9 cellular contexts compared by ENCODE assay signal in genomic region chr1:171817511-171818265, GRCh38. TPM values are rescaled to one million over a fixed set of nuclear protein-coding genes. Genes with fewer than 3 reads are reported as not detected.
DNase-seq lines count a peak whose midpoint lies in the region; ATAC-seq and TF ChIP-seq lines count a peak whose summit lies in the region.
"Had no signal": no experiment of that assay in that cellular context is flagged by ENCODE, and none has a peak within 500 bp of the region (broad histone marks: within the 10 kb centered on the region; RNA-seq: fewer than 3 reads in every experiment).

No MANE protein-coding gene starts in this region.

- no peak overlapping the region for H3K9ac ChIP-seq in trophoblast cell (ENCODE audit: low read length)

- no peak for TF ChIP-seq CTCF in RWPE2 (IDR thresholded peaks at IDR 0.05; ENCODE audit: poor library complexity, severe bottlenecking)

- H4K91ac ChIP-seq in trophoblast cell (ENCODE audit: low read depth, low read length) = peak overlapping the region; percentile 7

- H3K4me3 ChIP-seq in RWPE2 (ENCODE audit: severe bottlenecking) (no peak overlapping the region), trophoblast cell (ENCODE audit: low read depth, low read length) (no peak overlapping the region)
- H3K4me3 ChIP-seq: lung had no signal

- no peak overlapping the region for H3K18ac ChIP-seq in trophoblast cell (ENCODE audit: low read length)

- no peak overlapping the region for H2AFZ ChIP-seq in trophoblast cell (ENCODE audit: insufficient read depth, low read length, poor library complexity)

- peak; percentile 66 for DNase-seq in RWPE2 (ENCODE audit: low spot score)
- DNase-seq in caudate nucleus (lab: John Stamatoyannopoulos, UW) = peak in 19 of 61 donors; percentile 1 to 42 (median 11)
- peak; percentile 46 to 58 for DNase-seq in trophoblast cell
- no peak for DNase-seq in central memory CD4-positive, alpha-beta T cell

- H3K27me3 ChIP-seq in RWPE2 (ENCODE audit: insufficient read depth, poor library complexity, severe bottlenecking) (no peaks in the 10 kb centered on the region), trophoblast cell (ENCODE audit: insufficient read depth, low read length) (no peaks in the 10 kb centered on the region)

- H3K9me3 ChIP-seq in RWPE2 (ENCODE audit: severe bottlenecking) (no peaks in the 10 kb centered on the region), trophoblast cell (ENCODE audit: insufficient read depth, low read depth, low read length) (no peaks in the 10 kb centered on the region)

- no peak overlapping the region for H2BK5ac ChIP-seq in trophoblast cell (ENCODE audit: low read depth, low read length, poor library complexity)

- H2AK5ac ChIP-seq in trophoblast cell (ENCODE audit: low read length) = no peak overlapping the region

- no peaks in the 10 kb centered on the region for H3K79me2 ChIP-seq in trophoblast cell (ENCODE audit: control insufficient read depth, insufficient read depth, low read length, poor library complexity)

- H3K23ac ChIP-seq in trophoblast cell (ENCODE audit: low read length) = no peak overlapping the region

- WGBS in trophoblast cell (ENCODE audit: extremely low coverage, insufficient coverage, insufficient read length) = no CpG with 5 or more reads among the region's 3 CpGs

- H4K12ac ChIP-seq in trophoblast cell (ENCODE audit: low read depth, low read length) = no peak overlapping the region

- no peak overlapping the region for H3K4ac ChIP-seq in trophoblast cell (ENCODE audit: low read depth, low read length)

- H3K14ac ChIP-seq in trophoblast cell (ENCODE audit: low read length) = peak overlapping the region; percentile 11

- H3K4me1 ChIP-seq in RWPE2 (ENCODE audit: insufficient read depth, poor library complexity, severe bottlenecking) (peaks cover 10% of the 10 kb centered on the region), trophoblast cell (ENCODE audit: control insufficient read depth in 1 of 2, insufficient read depth in 2 of 2, low read length in 2 of 2) (peaks cover 7 to 9% of the 10 kb centered on the region in 2 experiments)

- H3K79me1 ChIP-seq in trophoblast cell (ENCODE audit: low read length) = peaks cover 5% of the 10 kb centered on the region

- H3K36me3 ChIP-seq in RWPE2 (ENCODE audit: low read depth) = no peaks in the 10 kb centered on the region
- H3K36me3 ChIP-seq in trophoblast cell (ENCODE audit: control insufficient read depth in 1 of 2, insufficient read depth in 2 of 2, low read length in 2 of 2) = no peaks in the 10 kb centered on the region

- peak overlapping the region; percentile 25 for H2BK12ac ChIP-seq in trophoblast cell (ENCODE audit: low read length)

- H2BK120ac ChIP-seq in trophoblast cell (ENCODE audit: insufficient read depth, low read length, poor library complexity) = no peak overlapping the region

- peak overlapping the region; percentile 21 for H4K8ac ChIP-seq in trophoblast cell (ENCODE audit: low read depth, low read length)

- peak overlapping the region; percentile 7 for H3K27ac ChIP-seq in RWPE2 (ENCODE audit: poor library complexity, severe bottlenecking)
- H3K27ac ChIP-seq in caudate nucleus (ENCODE audit: low read depth, low read length) = peak overlapping the region; percentile 68
- no peak overlapping the region for H3K27ac ChIP-seq in trophoblast cell (ENCODE audit: low read depth, low read length)

- peak; percentile 93 for ATAC-seq in GM18520 (IDR thresholded peaks at IDR 0.05; ENCODE audit: unreplicated experiment)
- ATAC-seq in HG02870 (IDR thresholded peaks at IDR 0.05; ENCODE audit: unreplicated experiment) = peak; percentile 92
- ATAC-seq in RWPE2 (ENCODE audit: low read depth) = peak; percentile 96
- ATAC-seq in HG02970 (IDR thresholded peaks at IDR 0.05; ENCODE audit: low FRiP score, unreplicated experiment) = no peak
- no peak for ATAC-seq in HG03159 (IDR thresholded peaks at IDR 0.05; ENCODE audit: unreplicated experiment)

- H3K4me2 ChIP-seq in trophoblast cell (ENCODE audit: low read length) = no peak overlapping the region

RNA-seq across cellular contexts. Expression of gene DNM3, which starts 23.6 kb away (rescaled TPM):
- 0.44 and 0.53 TPM in 2 replicates for polyA plus RNA-seq in trophoblast cell (2013)

RNA-seq across cellular contexts. Expression of gene METTL13, which starts 36.2 kb away (rescaled TPM):
- polyA plus RNA-seq in trophoblast cell (2013) = 12.7 TPM in 2 replicates

Comparison
In these comparisons a context has a peak if more than half of its experiments do, and no peak if none do; other contexts are left out.
1. ATAC-seq: peak in GM18520 (single experiment), HG02870 (single experiment) and RWPE2 (single experiment); none in HG02970 (single experiment) and HG03159 (single experiment).